In the genomic region with DNA sequence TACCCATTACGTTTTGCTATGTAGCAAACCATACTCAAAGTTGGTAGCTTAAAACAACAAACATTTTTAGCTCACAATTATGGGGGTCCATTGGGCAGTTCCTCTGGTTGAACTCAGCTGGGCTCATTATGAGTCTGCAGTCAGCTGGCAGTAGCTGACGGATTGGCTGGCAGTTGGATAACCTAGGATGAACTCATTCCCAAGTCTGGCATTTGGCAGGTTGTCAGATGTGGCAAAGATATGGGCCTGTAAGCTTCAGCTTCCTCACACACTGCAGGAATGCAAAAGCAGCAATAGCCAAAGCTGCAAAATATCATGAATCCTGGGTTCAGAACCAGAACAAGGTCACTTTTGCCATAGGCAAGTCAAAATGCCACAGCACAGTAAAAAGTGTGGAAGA, we compare ENCODE assay signal across 17 cellular contexts.
DNase-seq lines count a peak whose midpoint lies in the region; ATAC-seq and TF ChIP-seq lines count a peak whose summit lies in the region.
"Had no signal": no experiment of that assay in that cellular context is flagged by ENCODE, and none has a peak within 500 bp of the region (broad histone marks: within the 10 kb centered on the region; RNA-seq: fewer than 3 reads in every experiment).

No MANE protein-coding gene starts in this region.

- no peak for TF ChIP-seq CTCF in epithelial cell of proximal tubule (conservative IDR thresholded peaks at IDR 0.05; ENCODE audit: low read depth, low read length)

- no peak for ATAC-seq in GM21360 (IDR thresholded peaks at IDR 0.05; ENCODE audit: unreplicated experiment)
- no peak for ATAC-seq in stimulated activated naive CD8-positive, alpha-beta T cell treated with anti-CD3 and anti-CD28 coated beads, Interleukin-15, Interleukin-2, amounts not matched to agents 100 U/mL and 50 U/mL, for 24 hours
- ATAC-seq: left lung, natural killer cell, sciatic nerve had no signal

- H3K4me3 ChIP-seq in epithelial cell of proximal tubule (ENCODE audit: low read depth, low read length): no peak overlapping the region
- H3K4me3 ChIP-seq: esophagus squamous epithelium, left lung, tibial artery had no signal

- DNase-seq in DMS 273 (lab: John Stamatoyannopoulos, UW; ENCODE audit: unreplicated experiment) (peak; percentile 91), NCI-H69 (lab: John Stamatoyannopoulos, UW) (peak; percentile 1), epithelial cell of proximal tubule (ENCODE audit: low read depth) (peak; percentile 23), occipital lobe (lab: John Stamatoyannopoulos, UW) (peak; percentile 4), activated T-cell treated with anti-CD3 and anti-CD28 coated beads for 4 hours (no peak), GDM1 (lab: John Stamatoyannopoulos, UW) (no peak)
- no peak for DNase-seq in stimulated activated naive CD8-positive, alpha-beta T cell treated with anti-CD3 and anti-CD28 coated beads, Interleukin-15, Interleukin-2, amounts not matched to agents 100 U/mL and 50 U/mL, for 24 hours
- DNase-seq: activated CD4-positive, alpha-beta T cell treated with anti-CD3 and anti-CD28 coated beads, Interleukin-2, amount 50 U/mL, for 1 hour; AML-193; esophagus squamous epithelium; left lung; natural killer cell; NCI-H774; stimulated activated CD4-positive, alpha-beta T cell treated with anti-CD3 and anti-CD28 coated beads, Interleukin-4, amount 100 ng/mL, for 1 hour; tibial artery had no signal

Comparison
In these comparisons a context has a peak if more than half of its experiments do, and no peak if none do; other contexts are left out.
1. DNase-seq: peak in DMS 273 (single experiment), NCI-H69 (single experiment), epithelial cell of proximal tubule (single experiment) and occipital lobe (single experiment); none in activated T-cell treated with anti-CD3 and anti-CD28 coated beads for 4 hours (single experiment), stimulated activated naive CD8-positive, alpha-beta T cell treated with anti-CD3 and anti-CD28 coated beads, Interleukin-15, Interleukin-2, amounts not matched to agents 100 U/mL and 50 U/mL, for 24 hours (single experiment) and GDM1 (single experiment).